ENCODE assay signal across 11 cellular contexts in the genomic region with DNA sequence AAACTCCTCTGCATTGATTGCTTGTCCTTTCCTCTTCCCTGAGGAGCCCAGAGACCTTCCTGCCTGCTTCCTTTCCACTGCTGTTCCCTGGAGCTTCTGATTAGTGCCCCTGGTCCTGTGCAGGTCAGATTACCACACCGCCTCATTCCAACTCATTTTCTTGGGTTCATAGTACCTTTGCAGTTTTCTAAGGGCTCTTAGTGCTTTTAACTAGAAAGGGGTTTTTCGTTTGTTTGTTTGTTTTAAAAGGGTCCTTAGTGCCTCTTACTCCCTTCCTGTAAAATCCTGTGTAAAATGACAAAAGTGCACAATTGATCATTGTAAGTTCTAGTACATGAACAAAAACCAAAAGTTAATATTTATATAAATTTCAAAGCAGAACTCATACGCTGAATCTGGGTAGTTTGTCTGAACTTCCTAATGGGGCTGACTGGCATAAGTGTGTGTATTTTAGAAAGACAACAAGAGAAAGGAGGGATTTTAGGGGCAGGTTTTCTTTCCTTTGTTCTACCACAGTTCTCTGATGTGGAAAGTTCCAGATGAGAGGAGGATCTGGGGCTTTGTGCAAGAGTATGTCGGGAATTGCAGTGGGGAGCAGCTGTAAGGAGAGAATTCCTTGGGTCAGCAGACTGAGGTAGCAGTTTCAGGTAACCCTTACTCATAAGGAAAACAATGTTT. TPM values are rescaled to one million over a fixed set of nuclear protein-coding genes. Genes with fewer than 3 reads are reported as not detected.
DNase-seq lines count a peak whose midpoint lies in the region; ATAC-seq, FAIRE-seq and TF ChIP-seq lines count a peak whose summit lies in the region.
"Had no signal": no experiment of that assay in that cellular context is flagged by ENCODE, and none has a peak within 500 bp of the region (broad histone marks: within the 10 kb centered on the region; RNA-seq: fewer than 3 reads in every experiment).

No MANE protein-coding gene starts in this region.

- no peak for ATAC-seq in stimulated activated naive CD8-positive, alpha-beta T cell treated with anti-CD3 and anti-CD28 coated beads, Interleukin-15, Interleukin-2, amounts not matched to agents 100 U/mL and 50 U/mL, for 24 hours
- ATAC-seq in natural killer cell: no peak
- no peak for ATAC-seq in HG03039 (IDR thresholded peaks at IDR 0.05; ENCODE audit: unreplicated experiment)
- ATAC-seq in HG03135 (IDR thresholded peaks at IDR 0.05; ENCODE audit: unreplicated experiment): no peak

- dilution Hi-C loops in endothelial cell of umbilical vein (cut with MboI; ENCODE audit: extremely low pct_ligation_motif_present, low sequenced_read_pairs): no loop called here

- H2AFZ ChIP-seq in endothelial cell of umbilical vein (ENCODE audit: low read depth, low read length): no peak overlapping the region

- TF ChIP-seq EP300 in ovary (IDR thresholded peaks at IDR 0.05): no peak

- no TSS peak for BruUV-seq in endothelial cell of umbilical vein (replicated peaks; lab: Mats Ljungman, UMichigan)

- no peak overlapping the region for H3K4me3 Mint-ChIP-seq in stimulated activated naive CD8-positive, alpha-beta T cell treated with anti-CD3 and anti-CD28 coated beads, Interleukin-15, Interleukin-2, amounts not matched to agents 100 ng/mL and 50 ng/mL, for 24 hours
- H3K4me3 Mint-ChIP-seq in natural killer cell: peak overlapping the region; percentile 13

- FAIRE-seq in endothelial cell of umbilical vein (lab: Jason Lieb, UNC): no peak

- TF ChIP-seq CTCF in endothelial cell of umbilical vein (IDR thresholded peaks at IDR 0.05; ENCODE audit: extremely low read depth in 1 of 2, insufficient read depth in 1 of 2, low read depth in 1 of 2, low read length in 2 of 2): no peak
- no peak for TF ChIP-seq CTCF in natural killer cell (IDR thresholded peaks at IDR 0.05)
- TF ChIP-seq CTCF in ovary (IDR thresholded peaks at IDR 0.05): no peak

- H3K27me3 ChIP-seq in endothelial cell of umbilical vein (ENCODE audit: control insufficient read depth in 2 of 2, insufficient read depth in 2 of 2, low read length in 2 of 2) (no peaks in the 10 kb centered on the region), ovary (no peaks in the 10 kb centered on the region)

- intact Hi-C loops in endothelial cell of umbilical vein (cut with micrococcal nuclease) (no loop called here), natural killer cell (cut with micrococcal nuclease) (no loop called here), ovary (cut with DNase I) (no loop called here)

- POLR2A ChIA-PET in endothelial cell of umbilical vein (lab: Charles Lee): no interaction called here

- DNase-seq in stimulated activated naive CD8-positive, alpha-beta T cell treated with anti-CD3 and anti-CD28 coated beads, Interleukin-15, Interleukin-2, amounts not matched to agents 100 U/mL and 50 U/mL, for 24 hours: no peak
- peak; percentile 30 for DNase-seq in endothelial cell of umbilical vein (ENCODE audit: low read depth, low spot score)
- no peak for DNase-seq in natural killer cell
- no peak for DNase-seq in ovary
- no peak for DNase-seq in UCSD-AML1 (lab: John Stamatoyannopoulos, UW; ENCODE audit: unreplicated experiment)
- DNase-seq: NCI-H69, SW 1271 had no signal

- H4K20me1 ChIP-seq in endothelial cell of umbilical vein (replicated peaks; ENCODE audit: control insufficient read depth, extremely low read depth, insufficient read depth, low read length): peaks cover 34% of the 10 kb centered on the region

- H3K27ac ChIP-seq in endothelial cell of umbilical vein (ENCODE audit: insufficient read depth, low read depth, low read length) (peak overlapping the region; percentile 36), ovary (no peak overlapping the region)
- H3K27ac ChIP-seq: C4-2B had no signal

- H3K27me3 Mint-ChIP-seq in stimulated activated naive CD8-positive, alpha-beta T cell treated with anti-CD3 and anti-CD28 coated beads, Interleukin-15, Interleukin-2, amounts not matched to agents 100 ng/mL and 50 ng/mL, for 24 hours: no peaks in the 10 kb centered on the region
- H3K27me3 Mint-ChIP-seq in natural killer cell (ENCODE audit: low read depth in 2 of 2): no peaks in the 10 kb centered on the region

- no peak overlapping the region for H3K9ac ChIP-seq in endothelial cell of umbilical vein (replicated peaks; ENCODE audit: extremely low read depth, insufficient read depth, low read length)

- 69 to 73% (median 73%) methylated on average over 4 of the region's 4 CpGs for WGBS in ovary, 3 donors

- H3K36me3 ChIP-seq in endothelial cell of umbilical vein (ENCODE audit: control insufficient read depth in 2 of 2, extremely low read depth in 1 of 2, insufficient read depth in 2 of 2, low read length in 2 of 2) (peaks cover 8 to 23% of the 10 kb centered on the region in 2 experiments), ovary (no peaks in the 10 kb centered on the region)

- H3K4me3 ChIP-seq in endothelial cell of umbilical vein (replicated peaks in 1 of 3; ENCODE audit: insufficient read depth in 1 of 3, low read depth in 1 of 3, low read length in 3 of 3): no peak overlapping the region
- H3K4me3 ChIP-seq in ovary: no peak overlapping the region

- peak overlapping the region; percentile 38 for H3K27ac Mint-ChIP-seq in stimulated activated naive CD8-positive, alpha-beta T cell treated with anti-CD3 and anti-CD28 coated beads, Interleukin-15, Interleukin-2, amounts not matched to agents 100 ng/mL and 50 ng/mL, for 24 hours
- H3K27ac Mint-ChIP-seq in natural killer cell: peak overlapping the region; percentile 84 to 87

- no peaks in the 10 kb centered on the region for H3K9me3 ChIP-seq in endothelial cell of umbilical vein (replicated peaks; ENCODE audit: control insufficient read depth, insufficient read depth, low read length)
- no peaks in the 10 kb centered on the region for H3K9me3 ChIP-seq in ovary

- H3K4me2 ChIP-seq in endothelial cell of umbilical vein (ENCODE audit: insufficient read depth, low read length): no peak overlapping the region

- H3K9me3 Mint-ChIP-seq in stimulated activated naive CD8-positive, alpha-beta T cell treated with anti-CD3 and anti-CD28 coated beads, Interleukin-15, Interleukin-2, amounts not matched to agents 100 ng/mL and 50 ng/mL, for 24 hours: no peaks in the 10 kb centered on the region
- H3K9me3 Mint-ChIP-seq in natural killer cell: no peaks in the 10 kb centered on the region

- H3K4me1 ChIP-seq in endothelial cell of umbilical vein (ENCODE audit: control insufficient read depth, extremely low read depth, insufficient read depth, low read length): peaks cover 30% of the 10 kb centered on the region
- peaks cover 17% of the 10 kb centered on the region for H3K4me1 ChIP-seq in ovary (ENCODE audit: insufficient read depth)

- TF ChIP-seq POLR2A in endothelial cell of umbilical vein (IDR thresholded peaks at IDR 0.05; ENCODE audit: low read depth, low read length): no peak
- no peak for TF ChIP-seq POLR2A in ovary (IDR thresholded peaks at IDR 0.05)

- peaks cover 83% of the 10 kb centered on the region for H3K4me1 Mint-ChIP-seq in stimulated activated naive CD8-positive, alpha-beta T cell treated with anti-CD3 and anti-CD28 coated beads, Interleukin-15, Interleukin-2, amounts not matched to agents 100 ng/mL and 50 ng/mL, for 24 hours (ENCODE audit: low read depth)
- H3K4me1 Mint-ChIP-seq in natural killer cell: peaks cover 72 to 77% of the 10 kb centered on the region in 2 donors

- CTCF ChIA-PET in endothelial cell of umbilical vein (lab: Charles Lee): interaction anchor here (0.9 to 2.6 kb wide), 6 partner anchors 9 to 186 kb away, joined by 4 to 11 read pairs (median 4); no protein-coding TSS in a partner anchor

- peaks cover 100% of the 10 kb centered on the region for H3K79me2 ChIP-seq in endothelial cell of umbilical vein (ENCODE audit: control insufficient read depth, insufficient read depth, low read length)

- no peaks in the 10 kb centered on the region for H3K9me1 ChIP-seq in endothelial cell of umbilical vein (replicated peaks; ENCODE audit: control insufficient read depth, extremely low read depth, insufficient read depth, low read length)

- peaks cover 47% of the 10 kb centered on the region for H3K36me3 Mint-ChIP-seq in stimulated activated naive CD8-positive, alpha-beta T cell treated with anti-CD3 and anti-CD28 coated beads, Interleukin-15, Interleukin-2, amounts not matched to agents 100 ng/mL and 50 ng/mL, for 24 hours (ENCODE audit: low read depth)
- peaks cover 12% of the 10 kb centered on the region for H3K36me3 Mint-ChIP-seq in natural killer cell

TF ChIP-seq in endothelial cell of umbilical vein, 7 proteins besides CTCF, POLR2A, EP300 and RAD21:
- TF ChIP-seq MAX (IDR thresholded peaks at IDR 0.05; ENCODE audit: insufficient read depth, insufficient read length) (no peak), FOS (IDR thresholded peaks at IDR 0.05; ENCODE audit: borderline replicate concordance, insufficient read depth, low read length) (no peak), POLR2AphosphoS5 (IDR thresholded peaks at IDR 0.05; ENCODE audit: insufficient read depth, low read depth, low read length) (no peak), EZH2 (IDR thresholded peaks at IDR 0.05; ENCODE audit: borderline replicate concordance, low read depth, low read length, severe bottlenecking) (no peak), MYC (IDR thresholded peaks at IDR 0.05; ENCODE audit: low read depth, low read length) (no peak), GATA2 (IDR thresholded peaks at IDR 0.05; ENCODE audit: insufficient read depth, insufficient read length, low read depth, low read length) (no peak), JUN (IDR thresholded peaks at IDR 0.05; ENCODE audit: borderline replicate concordance, insufficient read depth, insufficient read length, low read depth) (no peak)

RNA-seq across cellular contexts. Expression of gene SNRK, which starts 30.6 kb away (rescaled TPM):
- total RNA-seq in endothelial cell of umbilical vein: 99.9 and 108 TPM in 2 replicates
- polyA plus RNA-seq in endothelial cell of umbilical vein: 33.3 and 43.3 TPM in 2 replicates
- 40.3 and 42.6 TPM in 2 replicates for polyA plus RNA-seq in endothelial cell of umbilical vein (2011; cell fraction: cytosol; rRNA removed)
- polyA plus RNA-seq in endothelial cell of umbilical vein (2011; cell fraction: nucleus; rRNA removed): 143 and 154 TPM in 2 replicates
- polyA plus RNA-seq in endothelial cell of umbilical vein (2012): 80.0 and 80.4 TPM in 2 replicates
- polyA minus RNA-seq in endothelial cell of umbilical vein: 180 TPM in 2 replicates
- 16.0 TPM for polyA minus RNA-seq in endothelial cell of umbilical vein (2011; cell fraction: cytosol; rRNA and poly(A)+ RNA removed)
- polyA minus RNA-seq in endothelial cell of umbilical vein (2011; cell fraction: nucleus; rRNA and poly(A)+ RNA removed): 201 and 233 TPM in 2 replicates
- total RNA-seq in natural killer cell: 100 to 1,000 TPM; 177 to 209 (median 186) TPM
- 10 to 100 TPM; 21.8 to 52.1 (median 35.0) TPM for total RNA-seq in ovary
- polyA plus RNA-seq in ovary: 10 to 100 TPM; 19.0 to 22.0 TPM
